Comparison of ENCODE assay signal across 9 cellular contexts in genomic region chr13:50801087-50801931, GRCh38. TPM values are rescaled to one million over a fixed set of nuclear protein-coding genes. Genes with fewer than 3 reads are reported as not detected.
DNase-seq lines count a peak whose midpoint lies in the region; ATAC-seq and TF ChIP-seq lines count a peak whose summit lies in the region.
"Had no signal": no experiment of that assay in that cellular context is flagged by ENCODE, and none has a peak within 500 bp of the region (broad histone marks: within the 10 kb centered on the region; RNA-seq: fewer than 3 reads in every experiment).

No MANE protein-coding gene starts in this region.

- POLR2A ChIA-PET in activated CD4-positive, alpha-beta memory T cell treated with anti-CD3 and anti-CD28 coated beads for 36 hours (lab: Charles Lee) = no interaction called here

- CTCF ChIA-PET in activated CD4-positive, alpha-beta memory T cell treated with anti-CD3 and anti-CD28 coated beads for 36 hours (lab: Charles Lee) = interaction anchor here (0.6 to 2.4 kb wide), 25 partner anchors 8 to 1008 kb away, joined by 3 to 43 read pairs (median 4); no protein-coding TSS in a partner anchor

- H3K9me3 Mint-ChIP-seq in activated CD4-positive, alpha-beta memory T cell treated with anti-CD3 and anti-CD28 coated beads for 36 hours = peaks cover 10% of the 10 kb centered on the region
- H3K9me3 Mint-ChIP-seq: activated naive CD4-positive, alpha-beta T cell treated with anti-CD3 and anti-CD28 coated beads, Interleukin-2, amount 50 U/mL, for 24 hours had no signal

- no peak overlapping the region for H3K27ac ChIP-seq in C4-2B

- H3K4me3 Mint-ChIP-seq in activated CD4-positive, alpha-beta memory T cell treated with anti-CD3 and anti-CD28 coated beads for 36 hours = no peak overlapping the region
- H3K4me3 Mint-ChIP-seq: activated naive CD4-positive, alpha-beta T cell treated with anti-CD3 and anti-CD28 coated beads, Interleukin-2, amount 50 U/mL, for 24 hours had no signal

- DNase-seq in NCI-H510A (lab: John Stamatoyannopoulos, UW) (peak; percentile 6), medulla oblongata (ENCODE audit: extremely low spot score) (peak; percentile 94)
- peak; percentile 70 for DNase-seq in activated CD4-positive, alpha-beta memory T cell treated with anti-CD3 and anti-CD28 coated beads for 36 hours
- DNase-seq in effector CD8-positive, alpha-beta T cell (lab: John Stamatoyannopoulos, UW) = peak; percentile 26
- DNase-seq in stimulated activated CD8-positive, alpha-beta memory T cell treated with anti-CD3 and anti-CD28 coated beads, Interleukin-15, amount 100 ng/mL, for 48 hours (ENCODE audit: low read depth in 2 of 2) = peak; percentile 23 to 24

- ATAC-seq in GM19328 (IDR thresholded peaks at IDR 0.05; ENCODE audit: unreplicated experiment) (peak; percentile 83), HG03469 (IDR thresholded peaks at IDR 0.05; ENCODE audit: unreplicated experiment) (peak; percentile 52)

- TF ChIP-seq CTCF in C4-2B (conservative IDR thresholded peaks at IDR 0.05) = peak; percentile 80

- intact Hi-C loops in activated CD4-positive, alpha-beta memory T cell treated with anti-CD3 and anti-CD28 coated beads for 36 hours (cut with micrococcal nuclease) = loop anchor here (1.0 to 10.0 kb wide), 5 partner anchors 111 to 825 kb away; no protein-coding TSS in a partner anchor

- H3K4me1 Mint-ChIP-seq in activated CD4-positive, alpha-beta memory T cell treated with anti-CD3 and anti-CD28 coated beads for 36 hours (ENCODE audit: low read depth) = peaks cover 4% of the 10 kb centered on the region

- H3K27me3 Mint-ChIP-seq in activated CD4-positive, alpha-beta memory T cell treated with anti-CD3 and anti-CD28 coated beads for 36 hours = peaks cover 1% of the 10 kb centered on the region
- H3K27me3 Mint-ChIP-seq: activated naive CD4-positive, alpha-beta T cell treated with anti-CD3 and anti-CD28 coated beads, Interleukin-2, amount 50 U/mL, for 24 hours had no signal

- no peak overlapping the region for H3K27ac Mint-ChIP-seq in activated CD4-positive, alpha-beta memory T cell treated with anti-CD3 and anti-CD28 coated beads for 36 hours
- H3K27ac Mint-ChIP-seq: activated naive CD4-positive, alpha-beta T cell treated with anti-CD3 and anti-CD28 coated beads, Interleukin-2, amount 50 U/mL, for 24 hours had no signal

- no peaks in the 10 kb centered on the region for H3K36me3 Mint-ChIP-seq in activated CD4-positive, alpha-beta memory T cell treated with anti-CD3 and anti-CD28 coated beads for 36 hours

RNA-seq across cellular contexts. Expression of gene DLEU7, which starts 42.2 kb away (rescaled TPM):
- not detected for total RNA-seq in activated CD4-positive, alpha-beta memory T cell treated with anti-CD3 and anti-CD28 coated beads for 36 hours

Comparison
In these comparisons a context has a peak if more than half of its experiments do, and no peak if none do; other contexts are left out.
1. DNase-seq: peak in every context shown above with its lines; median percentile 94 in medulla oblongata; 70 in activated CD4-positive, alpha-beta memory T cell treated with anti-CD3 and anti-CD28 coated beads for 36 hours; 26 in effector CD8-positive, alpha-beta T cell; 24 in stimulated activated CD8-positive, alpha-beta memory T cell treated with anti-CD3 and anti-CD28 coated beads, Interleukin-15, amount 100 ng/mL, for 48 hours; 6 in NCI-H510A.